1 cellular context compared by ENCODE assay signal in the genomic region with DNA sequence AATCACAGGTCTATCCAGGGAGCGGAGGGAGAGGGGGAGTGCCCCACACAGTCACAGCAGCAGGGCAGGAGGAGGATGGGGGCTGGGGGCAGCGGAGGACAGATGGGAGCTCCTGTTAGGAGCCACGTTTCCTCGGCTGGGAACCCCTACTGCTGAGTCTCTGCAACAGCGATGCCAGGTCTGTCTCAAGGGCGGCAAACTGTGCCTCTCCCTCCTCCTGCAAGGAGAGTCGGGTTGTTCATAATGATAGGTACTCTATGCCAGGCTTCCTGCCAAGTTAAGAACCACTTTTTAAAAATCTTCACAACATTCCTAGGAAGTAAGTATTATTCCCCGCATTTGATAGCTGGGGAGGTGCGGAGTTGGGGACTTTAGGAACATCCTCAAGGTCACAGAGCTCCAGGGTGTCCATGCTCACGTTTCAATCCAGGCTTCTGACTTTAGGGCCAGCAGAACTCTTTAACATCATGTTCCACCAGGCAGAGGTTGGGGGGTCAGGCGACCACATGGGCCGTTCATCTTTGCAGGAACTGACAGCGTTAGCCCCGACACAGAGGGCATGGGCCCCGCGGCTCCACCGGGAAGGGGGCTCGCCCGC.
TF ChIP-seq lines count a peak whose summit lies in the region.

No MANE protein-coding gene starts in this region.

TF ChIP-seq in HCT116, 20 proteins besides CTCF, POLR2A, EP300 and RAD21 (continued from another document):
- TF ChIP-seq REST (IDR thresholded peaks at IDR 0.05; ENCODE audit: low read depth): no peak
